1 cellular context compared by ENCODE assay signal in the genomic region with DNA sequence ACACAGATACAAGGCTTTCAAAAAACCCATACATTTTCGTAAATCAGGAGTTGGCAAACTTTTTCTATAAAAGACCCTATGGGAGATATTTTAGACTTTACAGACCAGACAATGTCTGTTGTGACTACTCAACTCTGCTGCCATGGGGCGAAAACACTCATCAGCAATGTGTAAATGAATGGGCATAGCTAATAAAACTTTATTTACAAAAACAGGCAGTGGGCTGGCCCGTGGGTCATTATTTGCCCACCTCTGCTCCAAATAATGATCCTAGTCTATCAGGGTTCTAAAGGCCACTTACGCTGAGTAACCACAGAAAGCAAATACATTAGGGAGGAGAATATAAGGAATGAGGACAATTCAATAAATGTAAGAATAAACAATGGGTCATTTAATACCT.
A peak's percentile ranks its signal among the peaks of the same experiment; 100 is the strongest.
TF ChIP-seq lines count a peak whose summit lies in the region.

No MANE protein-coding gene starts in this region.

TF ChIP-seq in GM12878, 131 proteins besides CTCF, POLR2A, EP300 and RAD21:
- TF ChIP-seq, protein P1, sequence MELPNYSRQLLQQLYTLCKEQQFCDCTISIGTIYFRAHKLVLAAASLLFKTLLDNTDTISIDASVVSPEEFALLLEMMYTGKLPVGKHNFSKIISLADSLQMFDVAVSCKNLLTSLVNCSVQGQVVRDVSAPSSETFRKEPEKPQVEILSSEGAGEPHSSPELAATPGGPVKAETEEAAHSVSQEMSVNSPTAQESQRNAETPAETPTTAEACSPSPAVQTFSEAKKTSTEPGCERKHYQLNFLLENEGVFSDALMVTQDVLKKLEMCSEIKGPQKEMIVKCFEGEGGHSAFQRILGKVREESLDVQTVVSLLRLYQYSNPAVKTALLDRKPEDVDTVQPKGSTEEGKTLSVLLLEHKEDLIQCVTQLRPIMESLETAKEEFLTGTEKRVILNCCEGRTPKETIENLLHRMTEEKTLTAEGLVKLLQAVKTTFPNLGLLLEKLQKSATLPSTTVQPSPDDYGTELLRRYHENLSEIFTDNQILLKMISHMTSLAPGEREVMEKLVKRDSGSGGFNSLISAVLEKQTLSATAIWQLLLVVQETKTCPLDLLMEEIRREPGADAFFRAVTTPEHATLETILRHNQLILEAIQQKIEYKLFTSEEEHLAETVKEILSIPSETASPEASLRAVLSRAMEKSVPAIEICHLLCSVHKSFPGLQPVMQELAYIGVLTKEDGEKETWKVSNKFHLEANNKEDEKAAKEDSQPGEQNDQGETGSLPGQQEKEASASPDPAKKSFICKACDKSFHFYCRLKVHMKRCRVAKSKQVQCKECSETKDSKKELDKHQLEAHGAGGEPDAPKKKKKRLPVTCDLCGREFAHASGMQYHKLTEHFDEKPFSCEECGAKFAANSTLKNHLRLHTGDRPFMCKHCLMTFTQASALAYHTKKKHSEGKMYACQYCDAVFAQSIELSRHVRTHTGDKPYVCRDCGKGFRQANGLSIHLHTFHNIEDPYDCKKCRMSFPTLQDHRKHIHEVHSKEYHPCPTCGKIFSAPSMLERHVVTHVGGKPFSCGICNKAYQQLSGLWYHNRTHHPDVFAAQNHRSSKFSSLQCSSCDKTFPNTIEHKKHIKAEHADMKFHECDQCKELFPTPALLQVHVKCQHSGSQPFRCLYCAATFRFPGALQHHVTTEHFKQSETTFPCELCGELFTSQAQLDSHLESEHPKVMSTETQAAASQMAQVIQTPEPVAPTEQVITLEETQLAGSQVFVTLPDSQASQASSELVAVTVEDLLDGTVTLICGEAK (IDR thresholded peaks at IDR 0.05; ENCODE audit: borderline replicate concordance), result peak; percentile 75
- TF ChIP-seq, protein P2, sequence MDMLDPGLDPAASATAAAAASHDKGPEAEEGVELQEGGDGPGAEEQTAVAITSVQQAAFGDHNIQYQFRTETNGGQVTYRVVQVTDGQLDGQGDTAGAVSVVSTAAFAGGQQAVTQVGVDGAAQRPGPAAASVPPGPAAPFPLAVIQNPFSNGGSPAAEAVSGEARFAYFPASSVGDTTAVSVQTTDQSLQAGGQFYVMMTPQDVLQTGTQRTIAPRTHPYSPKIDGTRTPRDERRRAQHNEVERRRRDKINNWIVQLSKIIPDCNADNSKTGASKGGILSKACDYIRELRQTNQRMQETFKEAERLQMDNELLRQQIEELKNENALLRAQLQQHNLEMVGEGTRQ (IDR thresholded peaks at IDR 0.05; ENCODE audit: borderline replicate concordance, low read depth, low read length), result no peak
